ENCODE assay signal across 23 cellular contexts in genomic region chr2:75246441-75247167, GRCh38. TPM values are rescaled to one million over a fixed set of nuclear protein-coding genes. Genes with fewer than 3 reads are reported as not detected.
DNase-seq lines count a peak whose midpoint lies in the region; ATAC-seq and TF ChIP-seq lines count a peak whose summit lies in the region.
"Had no signal": no experiment of that assay in that cellular context is flagged by ENCODE, and none has a peak within 500 bp of the region (broad histone marks: within the 10 kb centered on the region; RNA-seq: fewer than 3 reads in every experiment).

No MANE protein-coding gene starts in this region.

- H3F3A ChIP-seq in neural progenitor cell (ENCODE audit: low read depth) = no peaks in the 10 kb centered on the region

- no peak overlapping the region for H3K4me3 Mint-ChIP-seq in neural progenitor cell
- H3K4me3 Mint-ChIP-seq: CD4-positive, alpha-beta memory T cell; T-cell had no signal

- no peaks in the 10 kb centered on the region for H3K9me3 ChIP-seq in fibroblast of lung (ENCODE audit: control insufficient read depth, insufficient read depth, low read depth, low read length)
- no peaks in the 10 kb centered on the region for H3K9me3 ChIP-seq in neural progenitor cell (ENCODE audit: low read depth)

- DNase-seq in ELR (ENCODE audit: low read depth) = peak; percentile 71
- peak; percentile 76 for DNase-seq in M059J (ENCODE audit: low read depth)
- peak; percentile 11 to 21 for DNase-seq in fibroblast of lung (ENCODE audit: low read depth in 2 of 2)
- DNase-seq in neural progenitor cell (ENCODE audit: low spot score) = no peak
- DNase-seq in midbrain (lab: John Stamatoyannopoulos, UW) = no peak
- DNase-seq: CD4-positive, alpha-beta memory T cell; DND-41; GDM1; GOT3; NCI-H1105; NCI-H146; NCI-H2029; NCI-H2171; NCI-H345; NCI-H524; NCI-H82; T-cell had no signal

- H3K9ac ChIP-seq in fibroblast of lung (ENCODE audit: insufficient read depth, low read length) (no peak overlapping the region), neural progenitor cell (no peak overlapping the region)
- H3K9ac ChIP-seq: BLaER1 treated with 17β-estradiol and CSF1 and Interleukin-3, amounts not matched to agents 10 nM and 100 nM had no signal

- H4K20me1 ChIP-seq in fibroblast of lung (ENCODE audit: control insufficient read depth, extremely low read depth, insufficient read depth, low read length) = no peaks in the 10 kb centered on the region
- H4K20me1 ChIP-seq in neural progenitor cell (ENCODE audit: low read depth) = no peaks in the 10 kb centered on the region
- H4K20me1 ChIP-seq: BLaER1 treated with 17β-estradiol and CSF1 and Interleukin-3, amounts not matched to agents 10 nM and 100 nM had no signal

- peak overlapping the region; percentile 27 for H2AFZ ChIP-seq in fibroblast of lung (ENCODE audit: low read length)
- H2AFZ ChIP-seq in neural progenitor cell (replicated peaks) = no peak overlapping the region

- no peaks in the 10 kb centered on the region for H3K4me1 Mint-ChIP-seq in neural progenitor cell
- H3K4me1 Mint-ChIP-seq: CD4-positive, alpha-beta memory T cell; T-cell had no signal

- no peak overlapping the region for H3K4me3 ChIP-seq in fibroblast of lung (replicated peaks in 1 of 4; ENCODE audit: control extremely low read depth in 1 of 4, insufficient read depth in 1 of 4, low read depth in 3 of 4, low read length in 4 of 4)
- no peak overlapping the region for H3K4me3 ChIP-seq in neural progenitor cell
- H3K4me3 ChIP-seq: BLaER1 treated with 17β-estradiol and CSF1 and Interleukin-3, amounts not matched to agents 10 nM and 100 nM; K562 had no signal

- H3K9me3 Mint-ChIP-seq in neural progenitor cell = peaks cover 31% of the 10 kb centered on the region

- ATAC-seq in HG03280 (IDR thresholded peaks at IDR 0.05; ENCODE audit: unreplicated experiment) = no peak
- ATAC-seq in esophagus mucosa = no peak
- ATAC-seq: K562, Panc1, T-cell had no signal

- no peaks in the 10 kb centered on the region for H3K27me3 Mint-ChIP-seq in neural progenitor cell (ENCODE audit: insufficient read depth, low read depth)
- H3K27me3 Mint-ChIP-seq: T-cell had no signal

- H3K79me2 ChIP-seq in fibroblast of lung (ENCODE audit: control insufficient read depth, insufficient read depth, low read length) = no peaks in the 10 kb centered on the region
- no peaks in the 10 kb centered on the region for H3K79me2 ChIP-seq in neural progenitor cell (ENCODE audit: low read depth)

- no peak overlapping the region for H3K27ac Mint-ChIP-seq in neural progenitor cell
- H3K27ac Mint-ChIP-seq: CD4-positive, alpha-beta memory T cell; T-cell had no signal

- no peak overlapping the region for H3K4me2 ChIP-seq in fibroblast of lung (ENCODE audit: extremely low read depth, insufficient read depth, low read length)
- no peak overlapping the region for H3K4me2 ChIP-seq in neural progenitor cell
- H3K4me2 ChIP-seq: BLaER1 treated with 17β-estradiol and CSF1 and Interleukin-3, amounts not matched to agents 10 nM and 100 nM had no signal

- H3K27me3 ChIP-seq in fibroblast of lung (ENCODE audit: control insufficient read depth, insufficient read depth, low read length) (no peaks in the 10 kb centered on the region), neural progenitor cell (no peaks in the 10 kb centered on the region)
- H3K27me3 ChIP-seq: BLaER1 treated with 17β-estradiol and CSF1 and Interleukin-3, amounts not matched to agents 10 nM and 100 nM had no signal

- H3K4me1 ChIP-seq in fibroblast of lung (ENCODE audit: control insufficient read depth, extremely low read depth, insufficient read depth, low read length) = no peaks in the 10 kb centered on the region
- no peaks in the 10 kb centered on the region for H3K4me1 ChIP-seq in neural progenitor cell
- H3K4me1 ChIP-seq: BLaER1 treated with 17β-estradiol and CSF1 and Interleukin-3, amounts not matched to agents 10 nM and 100 nM had no signal

- H3K36me3 Mint-ChIP-seq in neural progenitor cell = no peaks in the 10 kb centered on the region
- H3K36me3 Mint-ChIP-seq: CD4-positive, alpha-beta memory T cell; T-cell had no signal

- H3K27ac ChIP-seq in fibroblast of lung (ENCODE audit: insufficient read depth, low read length) (no peak overlapping the region), neural progenitor cell (no peak overlapping the region)
- H3K27ac ChIP-seq: BLaER1 treated with 17β-estradiol and CSF1 and Interleukin-3, amounts not matched to agents 10 nM and 100 nM had no signal

- TF ChIP-seq CTCF in fibroblast of lung (conservative IDR thresholded peaks at IDR 0.05 in 1 of 2, IDR thresholded peaks at IDR 0.05 in 1 of 2; ENCODE audit: low read depth in 1 of 2, low read length in 2 of 2) (no peak), neural progenitor cell (IDR thresholded peaks at IDR 0.05) (no peak)

- H3K36me3 ChIP-seq in fibroblast of lung (ENCODE audit: control insufficient read depth, insufficient read depth, low read length) = no peaks in the 10 kb centered on the region
- H3K36me3 ChIP-seq in neural progenitor cell = no peaks in the 10 kb centered on the region
- H3K36me3 ChIP-seq: BLaER1 treated with 17β-estradiol and CSF1 and Interleukin-3, amounts not matched to agents 10 nM and 100 nM had no signal

RNA-seq across cellular contexts. Expression of gene TACR1, which starts 47.3 kb away (rescaled TPM):
- 0.22 and 0.25 TPM in 2 replicates for total RNA-seq in M059J (2014; rRNA removed; shearing (Covaris generic))
- total RNA-seq in fibroblast of lung (0.17 TPM in 1 of 2 replicates, not detected in the other), neural progenitor cell (ENCODE audit: low replicate concordance) (not detected in 2 replicates), esophagus mucosa (0.64 TPM)
- polyA plus RNA-seq in fibroblast of lung = 0.05 and 0.23 TPM in 2 replicates
- polyA plus RNA-seq in fibroblast of lung (2012) = 0.23 TPM in 2 replicates
- polyA minus RNA-seq in fibroblast of lung (ENCODE audit: low replicate concordance) = 3.4 and 3.7 TPM in 2 replicates
- total RNA-seq: CD4-positive, alpha-beta memory T cell; K562; LHCN-M2; T-cell had no signal
- polyA plus RNA-seq: K562 had no signal

Comparison
In these comparisons a context has a peak if more than half of its experiments do, and no peak if none do; other contexts are left out.
1. DNase-seq: peak in ELR (single experiment), M059J (single experiment) and fibroblast of lung (2 of 2); none in neural progenitor cell (single experiment) and midbrain (single experiment).